2 cellular contexts compared by ENCODE assay signal in the genomic region with DNA sequence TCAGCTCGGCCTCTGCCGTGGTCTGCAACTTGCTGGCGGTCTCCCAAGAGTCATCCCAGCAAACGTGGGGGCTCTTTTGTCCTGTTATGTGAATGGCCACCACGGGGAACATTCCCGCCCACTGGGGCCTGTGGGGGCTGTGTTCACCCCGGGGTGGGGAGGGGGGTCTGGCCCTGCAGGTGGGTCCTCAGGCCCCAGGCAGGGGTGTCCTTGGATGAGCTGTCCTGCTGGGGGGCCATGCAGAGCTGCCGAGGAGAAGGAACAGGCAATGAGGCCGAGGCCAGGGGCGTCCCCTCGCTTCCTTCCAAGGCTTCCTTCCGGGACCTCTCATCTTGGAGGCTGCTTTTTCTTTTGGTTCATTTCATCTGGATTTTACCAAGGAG.
TF ChIP-seq lines count a peak whose summit lies in the region.

No MANE protein-coding gene starts in this region.

TF ChIP-seq in SK-N-SH, 30 proteins besides CTCF, POLR2A, EP300 and RAD21:
- no peak for TF ChIP-seq REST (IDR thresholded peaks at IDR 0.05; ENCODE audit: low read depth, low read length)

TF ChIP-seq in SK-N-SH treated with all-trans-retinoic acid at 6 μM for 48 hours, 23 proteins besides CTCF, POLR2A, EP300 and RAD21 (continued from another document):
- TF ChIP-seq POU6F1 (CRISPR knock-in tag; IDR thresholded peaks at IDR 0.05; ENCODE audit: borderline replicate concordance, low read depth) (no peak), ISL1 (CRISPR knock-in tag; IDR thresholded peaks at IDR 0.05) (no peak), ZFP3 (CRISPR knock-in tag; IDR thresholded peaks at IDR 0.05) (no peak), ZNF565 (CRISPR knock-in tag; conservative IDR thresholded peaks at IDR 0.05; ENCODE audit: low read depth) (no peak), ZNF8 (CRISPR knock-in tag; IDR thresholded peaks at IDR 0.05) (no peak), TCF4 (CRISPR knock-in tag; IDR thresholded peaks at IDR 0.05; ENCODE audit: borderline replicate concordance) (no peak), ZC3H10 (CRISPR knock-in tag; IDR thresholded peaks at IDR 0.05) (no peak), ZNF70 (CRISPR knock-in tag; IDR thresholded peaks at IDR 0.05) (no peak), RARB (CRISPR knock-in tag; IDR thresholded peaks at IDR 0.05) (no peak), CREB5 (CRISPR knock-in tag; IDR thresholded peaks at IDR 0.05; ENCODE audit: low read depth) (no peak), TOX (CRISPR knock-in tag; IDR thresholded peaks at IDR 0.05; ENCODE audit: borderline replicate concordance) (no peak), CSRNP3 (CRISPR knock-in tag; IDR thresholded peaks at IDR 0.05) (no peak), ARNTL (CRISPR knock-in tag; IDR thresholded peaks at IDR 0.05; ENCODE audit: borderline replicate concordance, low read depth) (no peak), BACH2 (CRISPR knock-in tag; IDR thresholded peaks at IDR 0.05; ENCODE audit: borderline replicate concordance) (no peak), GLIS3 (CRISPR knock-in tag; IDR thresholded peaks at IDR 0.05) (no peak), ESRRG (CRISPR knock-in tag; IDR thresholded peaks at IDR 0.05) (no peak)
- TF ChIP-seq, protein P1, sequence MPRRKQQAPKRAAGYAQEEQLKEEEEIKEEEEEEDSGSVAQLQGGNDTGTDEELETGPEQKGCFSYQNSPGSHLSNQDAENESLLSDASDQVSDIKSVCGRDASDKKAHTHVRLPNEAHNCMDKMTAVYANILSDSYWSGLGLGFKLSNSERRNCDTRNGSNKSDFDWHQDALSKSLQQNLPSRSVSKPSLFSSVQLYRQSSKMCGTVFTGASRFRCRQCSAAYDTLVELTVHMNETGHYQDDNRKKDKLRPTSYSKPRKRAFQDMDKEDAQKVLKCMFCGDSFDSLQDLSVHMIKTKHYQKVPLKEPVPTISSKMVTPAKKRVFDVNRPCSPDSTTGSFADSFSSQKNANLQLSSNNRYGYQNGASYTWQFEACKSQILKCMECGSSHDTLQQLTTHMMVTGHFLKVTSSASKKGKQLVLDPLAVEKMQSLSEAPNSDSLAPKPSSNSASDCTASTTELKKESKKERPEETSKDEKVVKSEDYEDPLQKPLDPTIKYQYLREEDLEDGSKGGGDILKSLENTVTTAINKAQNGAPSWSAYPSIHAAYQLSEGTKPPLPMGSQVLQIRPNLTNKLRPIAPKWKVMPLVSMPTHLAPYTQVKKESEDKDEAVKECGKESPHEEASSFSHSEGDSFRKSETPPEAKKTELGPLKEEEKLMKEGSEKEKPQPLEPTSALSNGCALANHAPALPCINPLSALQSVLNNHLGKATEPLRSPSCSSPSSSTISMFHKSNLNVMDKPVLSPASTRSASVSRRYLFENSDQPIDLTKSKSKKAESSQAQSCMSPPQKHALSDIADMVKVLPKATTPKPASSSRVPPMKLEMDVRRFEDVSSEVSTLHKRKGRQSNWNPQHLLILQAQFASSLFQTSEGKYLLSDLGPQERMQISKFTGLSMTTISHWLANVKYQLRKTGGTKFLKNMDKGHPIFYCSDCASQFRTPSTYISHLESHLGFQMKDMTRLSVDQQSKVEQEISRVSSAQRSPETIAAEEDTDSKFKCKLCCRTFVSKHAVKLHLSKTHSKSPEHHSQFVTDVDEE (CRISPR knock-in tag; IDR thresholded peaks at IDR 0.05), result no peak
TF ChIP-seq in SK-N-SH treated with all-trans-retinoic acid at 6 μM for 48 hours: peak in this region for 0.
